In the genomic region with DNA sequence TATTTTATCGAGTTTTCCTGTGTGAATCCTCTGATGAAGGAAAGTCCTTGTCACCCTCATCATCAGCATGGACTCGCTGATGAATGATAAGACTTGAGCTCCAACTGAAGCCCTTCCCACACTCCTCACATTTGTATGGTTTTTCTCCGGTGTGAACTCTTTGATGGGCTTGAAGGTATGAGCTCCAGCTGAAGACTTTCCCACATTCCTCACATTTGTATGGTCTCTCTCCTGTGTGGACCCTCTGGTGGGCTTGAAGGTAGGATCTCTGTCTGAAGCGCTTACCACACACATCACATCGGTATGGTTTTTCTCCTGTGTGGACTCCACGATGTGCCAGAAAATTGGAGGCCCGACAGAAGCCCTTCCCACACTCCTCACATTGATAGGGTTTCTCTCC, we compare ENCODE assay signal across 20 cellular contexts.
"Had no signal": no experiment of that assay in that cellular context is flagged by ENCODE, and none has a peak within 500 bp of the region (broad histone marks: within the 10 kb centered on the region; RNA-seq: fewer than 3 reads in every experiment).

No MANE protein-coding gene starts in this region.

- H3K27ac ChIP-seq: adrenal gland, cardiac muscle cell, esophagus squamous epithelium, lower lobe of right lung, neural progenitor cell, spleen, stomach, VCaP had no signal

- H3K4me2 ChIP-seq: neural progenitor cell had no signal

- H3K4me3 ChIP-seq: cardiac muscle cell, lower lobe of right lung, neural progenitor cell, spleen, stomach had no signal

- H3K27ac Mint-ChIP-seq: activated naive CD4-positive, alpha-beta T cell treated with anti-CD3 and anti-CD28 coated beads for 36 hours; activated T-helper 2 cell treated with anti-CD3 and anti-CD28 coated beads, Interferon-gamma antibody, Interleukin-2, Interleukin-4, amounts not matched to agents 10 μg/mL and 5 μg/mL and 100 μg/mL, durations not matched to agents 14 hours and 24 hours and 36 hours; immature natural killer cell; mesothelial cell of epicardium; neural progenitor cell had no signal

- H2AFZ ChIP-seq: neural progenitor cell had no signal

- DNase-seq: activated CD4-positive, alpha-beta T cell treated with anti-CD3 and anti-CD28 coated beads for 1 hour; activated CD4-positive, alpha-beta T cell treated with anti-CD3 and anti-CD28 coated beads, Interleukin-2, amount 50 U/mL, for 4 hours; activated naive CD4-positive, alpha-beta T cell treated with anti-CD3 and anti-CD28 coated beads for 36 hours; activated T-cell treated with anti-CD3 and anti-CD28 coated beads, Interleukin-2, amount 50 U/mL, for 1 hour; adrenal gland; esophagus squamous epithelium; foreskin fibroblast; glutamatergic neuron; immature natural killer cell; left cardiac atrium; lower lobe of right lung; spleen; stimulated activated CD4-positive, alpha-beta T cell treated with anti-CD3 and anti-CD28 coated beads, Interleukin-1b, Interleukin-23, amount 100 ng/mL, for 48 hours; stomach had no signal

- H3K4me3 Mint-ChIP-seq: activated naive CD4-positive, alpha-beta T cell treated with anti-CD3 and anti-CD28 coated beads for 36 hours; immature natural killer cell; mesothelial cell of epicardium; neural progenitor cell had no signal

- H3K4me1 ChIP-seq: adrenal gland, esophagus squamous epithelium, lower lobe of right lung, neural progenitor cell, spleen, stomach had no signal

- H3K9ac ChIP-seq: neural progenitor cell had no signal

- ATAC-seq: left cardiac atrium, lower lobe of right lung, sciatic nerve had no signal

- H3K27me3 ChIP-seq: adrenal gland, cardiac muscle cell, esophagus squamous epithelium, neural progenitor cell, spleen, stomach had no signal

- H3K4me1 Mint-ChIP-seq: immature natural killer cell, mesothelial cell of epicardium, neural progenitor cell had no signal
